20 cellular contexts compared by ENCODE assay signal in the genomic region with DNA sequence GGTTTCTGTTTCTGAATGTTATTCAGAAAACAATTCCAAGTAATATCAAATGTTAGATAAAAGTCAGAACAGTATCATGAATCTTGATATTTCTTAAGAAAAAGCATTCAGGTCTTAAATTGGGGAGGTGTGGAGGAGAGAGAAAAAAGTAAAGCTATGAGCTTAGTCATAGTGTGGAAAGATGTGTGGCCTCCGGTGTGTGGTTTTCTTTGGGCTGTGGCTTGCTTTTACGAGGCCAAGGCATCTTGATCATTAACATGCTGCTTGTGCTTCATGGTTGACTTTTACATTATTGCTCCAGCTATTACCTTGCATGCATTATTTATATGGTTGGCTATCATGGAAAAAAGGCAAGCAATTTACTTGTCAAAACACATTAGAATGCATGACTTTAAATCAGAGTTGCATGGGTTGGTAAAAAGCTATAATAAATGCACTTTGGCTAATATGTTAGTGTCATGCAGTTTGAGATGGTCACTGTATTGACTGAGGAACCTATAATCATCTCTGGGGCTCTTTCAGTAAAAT.
DNase-seq lines count a peak whose midpoint lies in the region; ATAC-seq, FAIRE-seq and TF ChIP-seq lines count a peak whose summit lies in the region.
"Had no signal": no experiment of that assay in that cellular context is flagged by ENCODE, and none has a peak within 500 bp of the region (broad histone marks: within the 10 kb centered on the region; RNA-seq: fewer than 3 reads in every experiment).

No MANE protein-coding gene starts in this region.

- WGBS in A549 (ENCODE audit: missing lambda C conversion rate): 0% methylated on average over 2 of the region's 2 CpGs

- no peaks in the 10 kb centered on the region for H3K36me3 ChIP-seq in MM.1S (replicated peaks; ENCODE audit: insufficient read depth, low read length)
- H3K36me3 ChIP-seq: BLaER1, SJCRH30 had no signal

- no peaks in the 10 kb centered on the region for H4K20me1 ChIP-seq in MM.1S (ENCODE audit: insufficient read depth, low read length)
- H4K20me1 ChIP-seq: BLaER1 had no signal

- TF ChIP-seq EP300 in A549 (IDR thresholded peaks at IDR 0.05): no peak

- no peaks in the 10 kb centered on the region for H3K79me2 ChIP-seq in MM.1S (ENCODE audit: low read length)

- peak; percentile 18 for FAIRE-seq in A549 (lab: Jason Lieb, UNC)

- no peak for ATAC-seq in A549
- ATAC-seq in GM19351 (IDR thresholded peaks at IDR 0.05; ENCODE audit: unreplicated experiment): no peak
- ATAC-seq: CD8-positive, alpha-beta T cell; Panc1 had no signal

- TF ChIP-seq CTCF in A549 (IDR thresholded peaks at IDR 0.05) (no peak), CD14-positive monocyte (IDR thresholded peaks at IDR 0.05) (no peak), MM.1S (IDR thresholded peaks at IDR 0.05; ENCODE audit: low read length) (no peak)

- H3K4me1 Mint-ChIP-seq in CD14-positive monocyte: no peaks in the 10 kb centered on the region
- H3K4me1 Mint-ChIP-seq: H9 had no signal

- CTCF ChIA-PET in A549 (lab: Yijun Ruan, JAX): no interaction called here

- in situ Hi-C loops in Caki2 (cut with HindIII; ENCODE audit: low pct_unique_long_range_greater_than_20kb, low sequenced_read_pairs): no loop called here

- H3F3A ChIP-seq in MM.1S (ENCODE audit: insufficient read depth, low read length): no peaks in the 10 kb centered on the region

- no peak overlapping the region for H3K27ac Mint-ChIP-seq in CD14-positive monocyte
- H3K27ac Mint-ChIP-seq: CD8-positive, alpha-beta T cell; H9; HFFc6 had no signal

- H3K9me3 ChIP-seq in A549: no peaks in the 10 kb centered on the region
- H3K9me3 ChIP-seq in MM.1S (replicated peaks; ENCODE audit: insufficient read depth, low read length): no peaks in the 10 kb centered on the region
- H3K9me3 ChIP-seq: BLaER1, SJCRH30 had no signal

- H3K27me3 Mint-ChIP-seq in CD14-positive monocyte (ENCODE audit: low read depth in 3 of 3): peaks cover 0 to 3% (median 0%) of the 10 kb centered on the region in 3 donors

- H3K4me3 ChIP-seq in A549: no peak overlapping the region
- H3K4me3 ChIP-seq in MM.1S (ENCODE audit: low read length): no peak overlapping the region
- H3K4me3 ChIP-seq: BLaER1, SJCRH30 had no signal

- TF ChIP-seq RAD21 in A549 (conservative IDR thresholded peaks at IDR 0.05 in 1 of 2, IDR thresholded peaks at IDR 0.05 in 1 of 2): no peak

- H3K4me3 Mint-ChIP-seq in CD14-positive monocyte: no peak overlapping the region
- H3K4me3 Mint-ChIP-seq: CD8-positive, alpha-beta T cell; H9; HFFc6 had no signal

- POLR2A ChIA-PET in A549 (lab: Yijun Ruan, JAX): no interaction called here

- H3K4me1 ChIP-seq in A549 (no peaks in the 10 kb centered on the region), MM.1S (ENCODE audit: low read length) (no peaks in the 10 kb centered on the region)
- H3K4me1 ChIP-seq: SJCRH30 had no signal

- no peak overlapping the region for H3K27ac ChIP-seq in A549
- no peak overlapping the region for H3K27ac ChIP-seq in MM.1S (ENCODE audit: low read length)
- H3K27ac ChIP-seq: BLaER1, SJCRH30 had no signal

- no peak for TF ChIP-seq POLR2A in A549 (IDR thresholded peaks at IDR 0.05; ENCODE audit: low read length)

- no peak for DNase-seq in A549 (ENCODE audit: low read depth in 1 of 2, low spot score in 1 of 2)
- DNase-seq in Caki2 (ENCODE audit: low read depth): peak; percentile 4
- DNase-seq in MV-4-11 (lab: John Stamatoyannopoulos, UW): peak; percentile 2
- DNase-seq in RPMI7951 (ENCODE audit: low read depth): peak; percentile 64
- DNase-seq in CD14-positive monocyte (ENCODE audit: low spot score): no peak
- DNase-seq in MM.1S: no peak
- DNase-seq: CD8-positive, alpha-beta T cell; DMS53; H9; HFFc6; Kasumi-1; NCI-H1694; NCI-H2081 treated with DMSO at 0.1 percent for 48 hours; NCI-H2171 treated with DMSO at 0.1 percent for 48 hours; NCI-H446; NCI-H526; SJCRH30 had no signal

- H3K27me3 ChIP-seq in MM.1S (replicated peaks; ENCODE audit: insufficient read depth, low read length): no peaks in the 10 kb centered on the region
- H3K27me3 ChIP-seq: BLaER1, SJCRH30 had no signal

- H3K9me2 ChIP-seq in MM.1S (replicated peaks; ENCODE audit: insufficient read depth, low read length): no peaks in the 10 kb centered on the region

- no peak overlapping the region for H3K9ac ChIP-seq in MM.1S (ENCODE audit: low read length)
- H3K9ac ChIP-seq: BLaER1 had no signal

- H2AFZ ChIP-seq in MM.1S (ENCODE audit: low read length): no peak overlapping the region

- intact Hi-C loops in CD14-positive monocyte (cut with micrococcal nuclease): no loop called here

- H3K4me2 ChIP-seq in A549 (no peak overlapping the region), MM.1S (ENCODE audit: low read depth, low read length) (no peak overlapping the region)
- H3K4me2 ChIP-seq: BLaER1 had no signal

- no peaks in the 10 kb centered on the region for H3K36me3 Mint-ChIP-seq in CD14-positive monocyte
- H3K36me3 Mint-ChIP-seq: CD8-positive, alpha-beta T cell had no signal

- peaks cover 0 to 13% (median 4%) of the 10 kb centered on the region in 7 donors for H3K9me3 Mint-ChIP-seq in CD14-positive monocyte
- H3K9me3 Mint-ChIP-seq: CD8-positive, alpha-beta T cell had no signal

TF ChIP-seq in A549, 52 proteins besides CTCF, POLR2A, EP300 and RAD21:
- no peak for TF ChIP-seq HEYL (CRISPR knock-in tag; IDR thresholded peaks at IDR 0.05)
- no peak for TF ChIP-seq HOXB13 (CRISPR knock-in tag; IDR thresholded peaks at IDR 0.05; ENCODE audit: low read depth)
- TF ChIP-seq, protein P1, sequence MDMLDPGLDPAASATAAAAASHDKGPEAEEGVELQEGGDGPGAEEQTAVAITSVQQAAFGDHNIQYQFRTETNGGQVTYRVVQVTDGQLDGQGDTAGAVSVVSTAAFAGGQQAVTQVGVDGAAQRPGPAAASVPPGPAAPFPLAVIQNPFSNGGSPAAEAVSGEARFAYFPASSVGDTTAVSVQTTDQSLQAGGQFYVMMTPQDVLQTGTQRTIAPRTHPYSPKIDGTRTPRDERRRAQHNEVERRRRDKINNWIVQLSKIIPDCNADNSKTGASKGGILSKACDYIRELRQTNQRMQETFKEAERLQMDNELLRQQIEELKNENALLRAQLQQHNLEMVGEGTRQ (IDR thresholded peaks at IDR 0.05): no peak
- TF ChIP-seq, protein P2, sequence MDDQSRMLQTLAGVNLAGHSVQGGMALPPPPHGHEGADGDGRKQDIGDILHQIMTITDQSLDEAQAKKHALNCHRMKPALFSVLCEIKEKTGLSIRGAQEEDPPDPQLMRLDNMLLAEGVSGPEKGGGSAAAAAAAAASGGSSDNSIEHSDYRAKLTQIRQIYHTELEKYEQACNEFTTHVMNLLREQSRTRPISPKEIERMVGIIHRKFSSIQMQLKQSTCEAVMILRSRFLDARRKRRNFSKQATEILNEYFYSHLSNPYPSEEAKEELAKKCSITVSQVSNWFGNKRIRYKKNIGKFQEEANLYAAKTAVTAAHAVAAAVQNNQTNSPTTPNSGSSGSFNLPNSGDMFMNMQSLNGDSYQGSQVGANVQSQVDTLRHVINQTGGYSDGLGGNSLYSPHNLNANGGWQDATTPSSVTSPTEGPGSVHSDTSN (IDR thresholded peaks at IDR 0.05): no peak
- TF ChIP-seq JUN (IDR thresholded peaks at IDR 0.05): no peak
- no peak for TF ChIP-seq RNF2 (IDR thresholded peaks at IDR 0.05; ENCODE audit: borderline replicate concordance, low read depth)
- no peak for TF ChIP-seq CHD2 (IDR thresholded peaks at IDR 0.05; ENCODE audit: low read length, partially characterized antibody)
- TF ChIP-seq, protein P3, sequence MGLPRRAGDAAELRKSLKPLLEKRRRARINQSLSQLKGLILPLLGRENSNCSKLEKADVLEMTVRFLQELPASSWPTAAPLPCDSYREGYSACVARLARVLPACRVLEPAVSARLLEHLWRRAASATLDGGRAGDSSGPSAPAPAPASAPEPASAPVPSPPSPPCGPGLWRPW (IDR thresholded peaks at IDR 0.05): no peak
- TF ChIP-seq CEBPB (IDR thresholded peaks at IDR 0.05): no peak
- TF ChIP-seq EHMT2 (IDR thresholded peaks at IDR 0.05; ENCODE audit: low read depth): no peak
- no peak for TF ChIP-seq CHD4 (IDR thresholded peaks at IDR 0.05; ENCODE audit: borderline replicate concordance)
- TF ChIP-seq, protein P4, sequence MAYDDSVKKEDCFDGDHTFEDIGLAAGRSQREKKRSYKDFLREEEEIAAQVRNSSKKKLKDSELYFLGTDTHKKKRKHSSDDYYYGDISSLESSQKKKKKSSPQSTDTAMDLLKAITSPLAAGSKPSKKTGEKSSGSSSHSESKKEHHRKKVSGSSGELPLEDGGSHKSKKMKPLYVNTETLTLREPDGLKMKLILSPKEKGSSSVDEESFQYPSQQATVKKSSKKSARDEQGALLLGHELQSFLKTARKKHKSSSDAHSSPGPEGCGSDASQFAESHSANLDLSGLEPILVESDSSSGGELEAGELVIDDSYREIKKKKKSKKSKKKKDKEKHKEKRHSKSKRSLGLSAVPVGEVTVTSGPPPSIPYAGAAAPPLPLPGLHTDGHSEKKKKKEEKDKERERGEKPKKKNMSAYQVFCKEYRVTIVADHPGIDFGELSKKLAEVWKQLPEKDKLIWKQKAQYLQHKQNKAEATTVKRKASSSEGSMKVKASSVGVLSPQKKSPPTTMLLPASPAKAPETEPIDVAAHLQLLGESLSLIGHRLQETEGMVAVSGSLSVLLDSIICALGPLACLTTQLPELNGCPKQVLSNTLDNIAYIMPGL (CRISPR knock-in tag; IDR thresholded peaks at IDR 0.05; ENCODE audit: borderline replicate concordance): no peak
- TF ChIP-seq PHF8 (IDR thresholded peaks at IDR 0.05; ENCODE audit: borderline replicate concordance, low read depth): no peak
- no peak for TF ChIP-seq NPAS2 (CRISPR knock-in tag; IDR thresholded peaks at IDR 0.05; ENCODE audit: borderline replicate concordance)
- TF ChIP-seq ZC3H11A (IDR thresholded peaks at IDR 0.05): no peak
- TF ChIP-seq NR3C1 (IDR thresholded peaks at IDR 0.05): no peak
- no peak for TF ChIP-seq RCOR1 (IDR thresholded peaks at IDR 0.05; ENCODE audit: low read depth, low read length)

Comparison
In these comparisons a context has a peak if more than half of its experiments do, and no peak if none do; other contexts are left out.
1. DNase-seq: peak in Caki2 (single experiment), MV-4-11 (single experiment) and RPMI7951 (single experiment); none in A549 (0 of 2), CD14-positive monocyte (single experiment) and MM.1S (single experiment).